Comparison of ENCODE assay signal across 8 cellular contexts in the genomic region with DNA sequence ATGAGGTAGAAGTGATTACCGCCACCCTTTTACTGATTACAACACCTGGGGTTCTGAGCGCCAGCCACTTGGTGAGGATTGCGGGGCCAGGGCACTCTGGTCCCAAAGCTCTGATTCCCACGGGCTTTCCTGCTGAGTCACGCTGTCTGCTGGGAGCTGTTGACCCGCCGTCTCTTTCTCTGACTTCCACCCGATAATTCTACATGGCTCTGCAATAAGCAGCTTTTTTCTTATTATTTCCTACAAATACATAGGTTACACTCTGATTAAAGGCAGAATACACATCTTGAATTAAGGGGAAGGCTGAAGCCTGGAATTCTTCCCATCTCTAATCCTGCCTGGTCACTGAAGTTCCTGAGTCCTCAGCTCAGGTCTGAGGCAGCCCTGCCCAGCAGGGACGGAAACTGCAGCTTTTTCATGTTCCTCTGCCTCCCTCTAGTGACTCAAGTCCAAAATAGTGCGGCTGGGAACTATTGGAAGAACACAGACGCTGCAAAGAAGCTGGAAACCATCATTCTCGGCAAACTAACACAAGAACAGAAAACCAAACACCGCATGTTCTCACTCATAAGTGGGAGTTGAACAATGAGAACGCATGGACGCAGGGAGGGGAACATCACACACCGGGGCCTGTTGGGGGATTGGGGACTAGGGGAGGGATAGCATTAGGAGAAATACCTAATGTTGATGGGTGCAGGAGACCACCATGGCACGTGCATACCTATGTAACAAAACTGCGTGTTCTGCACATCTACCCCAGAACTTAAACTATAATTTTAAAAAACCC.
A peak's percentile ranks its signal among the peaks of the same experiment; 100 is the strongest.
DNase-seq lines count a peak whose midpoint lies in the region; ATAC-seq, FAIRE-seq and TF ChIP-seq lines count a peak whose summit lies in the region.

No MANE protein-coding gene starts in this region.

- no peaks in the 10 kb centered on the region for H3K36me3 ChIP-seq in astrocyte (ENCODE audit: insufficient read depth, low read length)
- no peaks in the 10 kb centered on the region for H3K36me3 ChIP-seq in left ventricle myocardium inferior

- TF ChIP-seq CTCF in H9 (conservative IDR thresholded peaks at IDR 0.05) (peak; percentile 85), astrocyte (IDR thresholded peaks at IDR 0.05; ENCODE audit: insufficient read depth, low read depth, low read length) (peak; percentile 79), left ventricle myocardium inferior (IDR thresholded peaks at IDR 0.05; ENCODE audit: borderline replicate concordance) (peak; percentile 80)

- H3K27me3 Mint-ChIP-seq in H9 (ENCODE audit: low read depth) (peaks cover 8% of the 10 kb centered on the region), astrocyte (ENCODE audit: low read depth, unreplicated experiment) (peaks cover 10% of the 10 kb centered on the region)

- no peaks in the 10 kb centered on the region for H3K23me2 ChIP-seq in H9 (ENCODE audit: insufficient read length, low read depth, low read length, poor library complexity, severe bottlenecking)

- no CpG with 5 or more reads among the region's 18 CpGs for WGBS in H9 (ENCODE audit: extremely low coverage, insufficient read length, low lambda C conversion rate)

- H4K8ac ChIP-seq in H9 (replicated peaks; ENCODE audit: insufficient read length, low read depth, low read length) = no peak overlapping the region

- H2BK5ac ChIP-seq in H9 (ENCODE audit: insufficient read length, low read length) = no peak overlapping the region

- H3K4me3 Mint-ChIP-seq in H9 (peak overlapping the region; percentile 33 to 52; a peak in 4 of 5 replicates), astrocyte (ENCODE audit: unreplicated experiment) (peak overlapping the region; percentile 71)

- no peak overlapping the region for H3K14ac ChIP-seq in H9 (ENCODE audit: insufficient read depth, low read length)

- no peak overlapping the region for H2BK12ac ChIP-seq in H9 (ENCODE audit: insufficient read length, low read depth, low read length)

- no peaks in the 10 kb centered on the region for H3K79me1 ChIP-seq in H9 (ENCODE audit: insufficient read depth, low read depth, low read length, poor library complexity, severe bottlenecking)

- H3K4me2 ChIP-seq in H9 (ENCODE audit: insufficient read depth, insufficient read length, low read length) (peak overlapping the region; percentile 17), astrocyte (ENCODE audit: low read length) (peak overlapping the region; percentile 84)

- H3K79me2 ChIP-seq in H9 (ENCODE audit: insufficient read depth, low read length) = no peaks in the 10 kb centered on the region
- H3K79me2 ChIP-seq in astrocyte (ENCODE audit: insufficient read depth, low read length) = no peaks in the 10 kb centered on the region

- no peak overlapping the region for H4K5ac ChIP-seq in H9 (ENCODE audit: insufficient read length, low read depth, low read length)

- no peak overlapping the region for H2AK5ac ChIP-seq in H9 (ENCODE audit: insufficient read length, low read length)

- H3K27me3 ChIP-seq in H9 (ENCODE audit: insufficient read depth, low read length) = no peaks in the 10 kb centered on the region
- peaks cover 5% of the 10 kb centered on the region for H3K27me3 ChIP-seq in astrocyte (ENCODE audit: insufficient read depth, low read length)
- peaks cover 9% of the 10 kb centered on the region for H3K27me3 ChIP-seq in left ventricle myocardium inferior (ENCODE audit: low read depth)

- intact Hi-C loops in left ventricle myocardium inferior (cut with micrococcal nuclease) (loop anchor here (10.0 kb wide), 3 partner anchors 187 to 387 kb away; no protein-coding TSS in a partner anchor), posterior cingulate gyrus (cut with DNase I) (loop anchor here (2.0 to 5.0 kb wide), 5 partner anchors 199 to 454 kb away; a partner anchor contains a TSS)

- H3K4me3 ChIP-seq in astrocyte (ENCODE audit: insufficient read depth, low read depth, low read length) = peak overlapping the region; percentile 52
- H3K4me3 ChIP-seq in left ventricle myocardium inferior = peak overlapping the region; percentile 59

- H2AFZ ChIP-seq in H9 (ENCODE audit: low read length) (no peak overlapping the region), astrocyte (ENCODE audit: low read depth, low read length) (peak overlapping the region; percentile 63)

- H3K27ac ChIP-seq in H9 (ENCODE audit: insufficient read length, low read depth, low read length) = no peak overlapping the region
- peak overlapping the region; percentile 69 for H3K27ac ChIP-seq in astrocyte (ENCODE audit: low read depth, low read length)
- H3K27ac ChIP-seq in left ventricle myocardium inferior (replicated peaks) = peak overlapping the region; percentile 27

- H3K9ac ChIP-seq in H9 (ENCODE audit: extremely low read depth, insufficient read length, low read length) = no peak overlapping the region
- peak overlapping the region; percentile 69 for H3K9ac ChIP-seq in astrocyte (ENCODE audit: low read length)

- no peak overlapping the region for H4K91ac ChIP-seq in H9 (ENCODE audit: insufficient read length, low read depth, low read length)

- H3K4me1 ChIP-seq in H9 (ENCODE audit: insufficient read depth, low read length) (no peaks in the 10 kb centered on the region), astrocyte (ENCODE audit: insufficient read depth, low read length) (peaks cover 13% of the 10 kb centered on the region), left ventricle myocardium inferior (peaks cover 5% of the 10 kb centered on the region)

- no peak overlapping the region for H3T11ph ChIP-seq in H9 (ENCODE audit: low read length)

- H3K56ac ChIP-seq in H9 (ENCODE audit: insufficient read length, low read depth, low read length) = no peak overlapping the region

- H3K9me3 Mint-ChIP-seq in H9 (no peaks in the 10 kb centered on the region), astrocyte (ENCODE audit: unreplicated experiment) (peaks cover 2% of the 10 kb centered on the region)

- H3K36me3 Mint-ChIP-seq in H9 (ENCODE audit: insufficient read depth in 1 of 3, low read depth in 3 of 3) = no peaks in the 10 kb centered on the region
- no peaks in the 10 kb centered on the region for H3K36me3 Mint-ChIP-seq in astrocyte (ENCODE audit: low read depth, unreplicated experiment)

- no peak overlapping the region for H3K18ac ChIP-seq in H9 (ENCODE audit: insufficient read length, low read depth, low read length)

- no peak for FAIRE-seq in astrocyte (lab: Jason Lieb, UNC)

- H3K27ac Mint-ChIP-seq in H9 = peak overlapping the region in 2 of 3 experiments; percentile 81 to 93; a peak in 5 of 7 replicates
- H3K27ac Mint-ChIP-seq in astrocyte (ENCODE audit: unreplicated experiment) = peak overlapping the region; percentile 93

- no peak overlapping the region for H2BK15ac ChIP-seq in H9 (ENCODE audit: low read depth, low read length)

- ATAC-seq in SK-N-SH treated with all-trans-retinoic acid at 6 μM for 48 hours (peak; percentile 97), GM19397 (IDR thresholded peaks at IDR 0.05; ENCODE audit: unreplicated experiment) (no peak)

- no peaks in the 10 kb centered on the region for H4K20me1 ChIP-seq in H9 (ENCODE audit: control insufficient read depth, insufficient read depth, insufficient read length)
- H4K20me1 ChIP-seq in astrocyte (ENCODE audit: insufficient read depth, low read length) = no peaks in the 10 kb centered on the region

- peak; percentile 90 for DNase-seq in ELF-1 (ENCODE audit: low read depth, low spot score)
- DNase-seq in H9 = peak; percentile 87
- DNase-seq in MV-4-11 (lab: John Stamatoyannopoulos, UW) = peak; percentile 56
- DNase-seq in astrocyte (ENCODE audit: low read depth) = peak; percentile 77
- DNase-seq in left ventricle myocardium inferior = peak; percentile 54
- peak; percentile 57 to 96 (median 72) for DNase-seq in posterior cingulate gyrus

- no peak overlapping the region for H2BK120ac ChIP-seq in H9 (ENCODE audit: low read depth, low read length, poor library complexity, severe bottlenecking)

- no peak overlapping the region for H3K23ac ChIP-seq in H9 (ENCODE audit: insufficient read length, low read depth, low read length)

- no peak overlapping the region for H3K4ac ChIP-seq in H9 (ENCODE audit: low read depth, low read length)

- H3K9me3 ChIP-seq in H9 (ENCODE audit: control insufficient read depth, low read depth, low read length) (no peaks in the 10 kb centered on the region), astrocyte (ENCODE audit: insufficient read depth, low read depth, low read length) (no peaks in the 10 kb centered on the region), left ventricle myocardium inferior (replicated peaks) (no peaks in the 10 kb centered on the region)

- H3K4me1 Mint-ChIP-seq in H9 = peaks cover 26% of the 10 kb centered on the region in 2 experiments
- peaks cover 21% of the 10 kb centered on the region for H3K4me1 Mint-ChIP-seq in astrocyte (ENCODE audit: low read depth, unreplicated experiment)

- no peak overlapping the region for H2BK20ac ChIP-seq in H9 (ENCODE audit: low read depth, low read length, poor library complexity, severe bottlenecking)

TF ChIP-seq in SK-N-SH treated with all-trans-retinoic acid at 6 μM for 48 hours, 23 proteins besides CTCF, POLR2A, EP300 and RAD21 (continues in another document):
- TF ChIP-seq TOX (CRISPR knock-in tag; IDR thresholded peaks at IDR 0.05; ENCODE audit: borderline replicate concordance) = no peak
- TF ChIP-seq SNAI2 (CRISPR knock-in tag; IDR thresholded peaks at IDR 0.05) = no peak
- no peak for TF ChIP-seq ZFP3 (CRISPR knock-in tag; IDR thresholded peaks at IDR 0.05)
- no peak for TF ChIP-seq ZFP30 (CRISPR knock-in tag; IDR thresholded peaks at IDR 0.05)
- TF ChIP-seq OSR1 (CRISPR knock-in tag; IDR thresholded peaks at IDR 0.05) = no peak
- TF ChIP-seq CSDC2 (CRISPR knock-in tag; IDR thresholded peaks at IDR 0.05) = no peak
- no peak for TF ChIP-seq ZC3H10 (CRISPR knock-in tag; IDR thresholded peaks at IDR 0.05)
- TF ChIP-seq, protein P1, sequence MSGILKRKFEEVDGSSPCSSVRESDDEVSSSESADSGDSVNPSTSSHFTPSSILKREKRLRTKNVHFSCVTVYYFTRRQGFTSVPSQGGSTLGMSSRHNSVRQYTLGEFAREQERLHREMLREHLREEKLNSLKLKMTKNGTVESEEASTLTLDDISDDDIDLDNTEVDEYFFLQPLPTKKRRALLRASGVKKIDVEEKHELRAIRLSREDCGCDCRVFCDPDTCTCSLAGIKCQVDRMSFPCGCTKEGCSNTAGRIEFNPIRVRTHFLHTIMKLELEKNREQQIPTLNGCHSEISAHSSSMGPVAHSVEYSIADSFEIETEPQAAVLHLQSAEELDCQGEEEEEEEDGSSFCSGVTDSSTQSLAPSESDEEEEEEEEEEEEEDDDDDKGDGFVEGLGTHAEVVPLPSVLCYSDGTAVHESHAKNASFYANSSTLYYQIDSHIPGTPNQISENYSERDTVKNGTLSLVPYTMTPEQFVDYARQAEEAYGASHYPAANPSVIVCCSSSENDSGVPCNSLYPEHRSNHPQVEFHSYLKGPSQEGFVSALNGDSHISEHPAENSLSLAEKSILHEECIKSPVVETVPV (CRISPR knock-in tag; IDR thresholded peaks at IDR 0.05) = no peak
- TF ChIP-seq RARB (CRISPR knock-in tag; IDR thresholded peaks at IDR 0.05) = no peak
- no peak for TF ChIP-seq ZNF70 (CRISPR knock-in tag; IDR thresholded peaks at IDR 0.05)
